In the genomic region with DNA sequence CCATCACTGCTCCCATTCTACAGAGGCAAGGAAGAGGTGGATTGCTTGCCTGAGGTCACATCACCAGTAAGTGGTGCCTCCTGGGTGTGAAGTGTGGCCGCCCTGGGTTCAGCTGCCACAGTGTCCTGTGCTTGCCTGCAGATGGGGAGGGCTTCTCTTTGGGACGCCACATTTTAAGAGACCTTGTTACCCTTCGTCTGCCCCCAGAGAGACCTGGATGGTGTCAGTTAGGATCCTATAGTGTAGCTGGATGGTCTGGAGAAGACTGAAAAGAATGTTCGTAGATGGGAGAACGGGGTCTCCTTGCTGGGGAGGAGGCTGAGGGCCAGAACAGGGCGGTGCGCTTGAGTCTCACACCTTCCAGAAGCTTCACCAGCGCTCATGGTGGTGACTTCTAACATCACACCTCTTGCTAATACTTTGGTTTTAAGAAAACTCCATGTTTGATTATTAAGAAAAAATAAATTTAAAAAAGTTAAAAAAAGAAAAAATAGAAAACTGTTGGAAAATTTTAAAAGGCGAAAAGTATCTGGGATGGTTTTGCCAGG, we compare ENCODE assay signal across 26 cellular contexts. TPM values are rescaled to one million over a fixed set of nuclear protein-coding genes. Genes with fewer than 3 reads are reported as not detected.
DNase-seq lines count a peak whose midpoint lies in the region; ATAC-seq and TF ChIP-seq lines count a peak whose summit lies in the region.
"Had no signal": no experiment of that assay in that cellular context is flagged by ENCODE, and none has a peak within 500 bp of the region (broad histone marks: within the 10 kb centered on the region; RNA-seq: fewer than 3 reads in every experiment).

No MANE protein-coding gene starts in this region.

- H3K27ac ChIP-seq in left ventricle myocardium inferior (replicated peaks): peak overlapping the region; percentile 68
- no peak overlapping the region for H3K27ac ChIP-seq in endodermal cell (ENCODE audit: low read depth, low read length)
- H3K27ac ChIP-seq in aorta (ENCODE audit: low read depth in 1 of 2, low read length in 2 of 2): no peak overlapping the region
- H3K27ac ChIP-seq: 22Rv1, BLaER1, SJSA1 had no signal

- H3K4me3 ChIP-seq in left ventricle myocardium inferior: no peak overlapping the region
- H3K4me3 ChIP-seq in endodermal cell (ENCODE audit: low read length): no peak overlapping the region
- no peak overlapping the region for H3K4me3 ChIP-seq in aorta (ENCODE audit: low read length in 2 of 2)
- H3K4me3 ChIP-seq: BLaER1, transverse colon had no signal

- H3K36me3 Mint-ChIP-seq in endodermal cell (ENCODE audit: low read depth): peaks cover 35% of the 10 kb centered on the region
- peaks cover 8% of the 10 kb centered on the region for H3K36me3 Mint-ChIP-seq in neural crest cell (ENCODE audit: low read depth)

- DNase-seq in left ventricle myocardium inferior (no peak), left cardiac atrium (no peak), endodermal cell (peak; percentile 66), neural crest cell (ENCODE audit: low read depth, low spot score) (no peak), aorta (peak; percentile 16 to 20), middle frontal gyrus (ENCODE audit: extremely low spot score, low spot score) (no peak), SIG-M5 treated with dmso at 0.1 percent for 504 hours (lab: John Stamatoyannopoulos, UW; ENCODE audit: unreplicated experiment) (no peak)
- DNase-seq: activated CD4-positive, alpha-beta T cell treated with anti-CD3 and anti-CD28 coated beads, Interleukin-2, amount 10 ng/mL, durations not matched to agents 24 days and 14 days; activated naive CD8-positive, alpha-beta T cell treated with anti-CD3 and anti-CD28 coated beads, Interleukin-2, amount 10 ng/mL, durations not matched to agents 7 days and 5 days; EL; heart right ventricle; NCI-H146; NCI-H524; NK-92 treated with Interleukin-12 subunit alpha and Interleukin-12 subunit beta, amount 100 ng/mL, for 24 hours; right cardiac atrium; stimulated activated CD4-positive, alpha-beta T cell treated with anti-CD3 and anti-CD28 coated beads, Interleukin-12 subunit alpha, Interleukin-12 subunit beta, amount 100 ng/mL, for 4 hours; transverse colon had no signal

- H3K27me3 ChIP-seq in left ventricle myocardium inferior (ENCODE audit: low read depth): no peaks in the 10 kb centered on the region
- H3K27me3 ChIP-seq in endodermal cell (ENCODE audit: control insufficient read depth, insufficient read depth, low read length, poor library complexity, severe bottlenecking): no peaks in the 10 kb centered on the region
- H3K27me3 ChIP-seq in aorta (ENCODE audit: control insufficient read depth in 1 of 2, insufficient read depth in 2 of 2, low read length in 1 of 2): no peaks in the 10 kb centered on the region
- H3K27me3 ChIP-seq: BLaER1, SJSA1, transverse colon had no signal

- H3K4me3 Mint-ChIP-seq in endodermal cell (peak overlapping the region; percentile 80), neural crest cell (peak overlapping the region; percentile 93)
- H3K4me3 Mint-ChIP-seq: activated naive CD8-positive, alpha-beta T cell treated with anti-CD3 and anti-CD28 coated beads, Interleukin-2, amount 10 ng/mL, durations not matched to agents 7 days and 5 days; activated T-helper 17 cell treated with anti-CD3 and anti-CD28 coated beads, Interleukin-2, amount 50 U/mL, for 72 hours; IgD-negative memory B cell; stimulated activated naive CD8-positive, alpha-beta T cell treated with anti-CD3 and anti-CD28 coated beads, Interleukin-15, Interleukin-2, amounts not matched to agents 100 ng/mL and 50 ng/mL, for 24 hours; T-helper 1 cell treated with Interleukin-12 subunit alpha and Interleukin-12 subunit beta and Interleukin-4 antibody, amounts not matched to agents 30 μg/mL and 1 μg/mL, for 36 hours had no signal

- TF ChIP-seq CTCF in left ventricle myocardium inferior (IDR thresholded peaks at IDR 0.05; ENCODE audit: borderline replicate concordance) (no peak), endodermal cell (conservative IDR thresholded peaks at IDR 0.05) (peak; percentile 48), neural crest cell (conservative IDR thresholded peaks at IDR 0.05) (peak; percentile 29)

- H3K27me3 Mint-ChIP-seq in endodermal cell (ENCODE audit: insufficient read depth) (peaks cover 1% of the 10 kb centered on the region), neural crest cell (ENCODE audit: low read depth) (peaks cover 2% of the 10 kb centered on the region)

- H3K9me3 Mint-ChIP-seq in endodermal cell (no peaks in the 10 kb centered on the region), neural crest cell (no peaks in the 10 kb centered on the region)
- H3K9me3 Mint-ChIP-seq: activated CD4-positive, alpha-beta T cell treated with anti-CD3 and anti-CD28 coated beads, Interleukin-2, amount 10 ng/mL, durations not matched to agents 24 days and 14 days; activated naive CD8-positive, alpha-beta T cell treated with anti-CD3 and anti-CD28 coated beads, Interleukin-2, amount 10 ng/mL, durations not matched to agents 7 days and 5 days; activated T-helper 17 cell treated with anti-CD3 and anti-CD28 coated beads, Interleukin-2, amount 50 U/mL, for 72 hours; stimulated activated naive CD8-positive, alpha-beta T cell treated with anti-CD3 and anti-CD28 coated beads, Interleukin-15, Interleukin-2, amounts not matched to agents 100 ng/mL and 50 ng/mL, for 24 hours; T-helper 1 cell treated with Interleukin-12 subunit alpha and Interleukin-12 subunit beta and Interleukin-4 antibody, amounts not matched to agents 30 μg/mL and 1 μg/mL, for 36 hours had no signal

- H3K36me3 ChIP-seq in left ventricle myocardium inferior: no peaks in the 10 kb centered on the region
- peaks cover 12% of the 10 kb centered on the region for H3K36me3 ChIP-seq in endodermal cell (ENCODE audit: control insufficient read depth, insufficient read depth, low read length)
- no peaks in the 10 kb centered on the region for H3K36me3 ChIP-seq in aorta (ENCODE audit: control insufficient read depth in 1 of 2, insufficient read depth in 2 of 2, low read length in 1 of 2)
- H3K36me3 ChIP-seq: BLaER1, transverse colon had no signal

- 90 to 93% methylated on average over 1 to 8 of the region's 9 CpGs for WGBS in endodermal cell (ENCODE audit: insufficient coverage in 1 of 2, insufficient read length in 1 of 2), 2 experiments
- 94 to 95% methylated on average over 9 of the region's 9 CpGs for WGBS in aorta, 2 donors

- intact Hi-C loops in left ventricle myocardium inferior (cut with micrococcal nuclease) (no loop called here), left cardiac atrium (cut with DNase I) (no loop called here), aorta (cut with DNase I) (no loop called here)

- no peak for ATAC-seq in left cardiac atrium
- no peak for ATAC-seq in aorta (ENCODE audit: low FRiP score)
- no peak for ATAC-seq in GM18511 (IDR thresholded peaks at IDR 0.05; ENCODE audit: unreplicated experiment)
- ATAC-seq: activated T-helper 17 cell treated with anti-CD3 and anti-CD28 coated beads, Interleukin-2, amount 50 U/mL, for 72 hours had no signal

- peaks cover 49% of the 10 kb centered on the region for H3K4me1 ChIP-seq in left ventricle myocardium inferior
- H3K4me1 ChIP-seq in endodermal cell (ENCODE audit: control insufficient read depth, insufficient read depth, low read length): no peaks in the 10 kb centered on the region
- H3K4me1 ChIP-seq in aorta (ENCODE audit: control insufficient read depth in 1 of 2, insufficient read depth in 2 of 2, low read length in 2 of 2): no peaks in the 10 kb centered on the region

- no peak overlapping the region for H3K9ac ChIP-seq in endodermal cell (ENCODE audit: extremely low read depth, low read length, poor library complexity, severe bottlenecking)
- H3K9ac ChIP-seq: BLaER1, GM23248 had no signal

- H3K9me3 ChIP-seq in left ventricle myocardium inferior (replicated peaks) (no peaks in the 10 kb centered on the region), endodermal cell (ENCODE audit: control insufficient read depth, low read length) (no peaks in the 10 kb centered on the region), aorta (ENCODE audit: control insufficient read depth, low read length) (no peaks in the 10 kb centered on the region)
- H3K9me3 ChIP-seq: heart right ventricle, transverse colon had no signal

- H3K4me1 Mint-ChIP-seq in endodermal cell (peaks cover 43% of the 10 kb centered on the region), neural crest cell (peaks cover 54% of the 10 kb centered on the region)
- H3K4me1 Mint-ChIP-seq: activated CD4-positive, alpha-beta T cell treated with anti-CD3 and anti-CD28 coated beads, Interleukin-2, amount 10 ng/mL, durations not matched to agents 24 days and 14 days; activated naive CD8-positive, alpha-beta T cell treated with anti-CD3 and anti-CD28 coated beads, Interleukin-2, amount 10 ng/mL, durations not matched to agents 7 days and 5 days; activated T-helper 17 cell treated with anti-CD3 and anti-CD28 coated beads, Interleukin-2, amount 50 U/mL, for 72 hours; IgD-negative memory B cell had no signal

- H3K27ac Mint-ChIP-seq in endodermal cell (no peak overlapping the region), neural crest cell (ENCODE audit: unreplicated experiment) (no peak overlapping the region)
- H3K27ac Mint-ChIP-seq: activated CD4-positive, alpha-beta T cell treated with anti-CD3 and anti-CD28 coated beads, Interleukin-2, amount 10 ng/mL, durations not matched to agents 24 days and 14 days; activated naive CD8-positive, alpha-beta T cell treated with anti-CD3 and anti-CD28 coated beads, Interleukin-2, amount 10 ng/mL, durations not matched to agents 7 days and 5 days; activated T-helper 17 cell treated with anti-CD3 and anti-CD28 coated beads, Interleukin-2, amount 50 U/mL, for 72 hours; stimulated activated naive CD8-positive, alpha-beta T cell treated with anti-CD3 and anti-CD28 coated beads, Interleukin-15, Interleukin-2, amounts not matched to agents 100 ng/mL and 50 ng/mL, for 24 hours; T-helper 1 cell treated with Interleukin-12 subunit alpha and Interleukin-12 subunit beta and Interleukin-4 antibody, amounts not matched to agents 30 μg/mL and 1 μg/mL, for 36 hours had no signal

RNA-seq across cellular contexts. Expression of gene DOCK1, which starts 2.3 kb away (rescaled TPM):
- 16.8 TPM for total RNA-seq in left ventricle myocardium inferior
- 10 to 100 TPM; 19.5 to 27.3 TPM for total RNA-seq in left cardiac atrium
- 10 to 100 TPM; 72.4 to 89.3 TPM for total RNA-seq in endodermal cell
- 33.7 TPM for polyA plus RNA-seq in endodermal cell (2013, experiment 1 of 2)
- 35.9 TPM for polyA plus RNA-seq in endodermal cell (2013, experiment 2 of 2)
- total RNA-seq in neural crest cell: 55.8 and 62.9 TPM in 2 replicates
- 10 to 100 TPM; 64.6 to 82.6 TPM for total RNA-seq in aorta
- polyA plus RNA-seq in aorta: 10 to 100 TPM; 10.9 to 21.9 TPM
- polyA plus RNA-seq: IgD-negative memory B cell had no signal

Comparison
In these comparisons a context has a peak if more than half of its experiments do, and no peak if none do; other contexts are left out.
1. DNase-seq: peak in endodermal cell (single experiment) and aorta (2 of 2); none in left ventricle myocardium inferior (single experiment), left cardiac atrium (single experiment), neural crest cell (single experiment), middle frontal gyrus (single experiment) and SIG-M5 treated with dmso at 0.1 percent for 504 hours (single experiment).